In genomic region chr4:80173387-80173786, GRCh38 we compare ENCODE assay signal across 1 cellular context.
TF ChIP-seq lines count a peak whose summit lies in the region.

No MANE protein-coding gene starts in this region.

TF ChIP-seq in HepG2, 621 proteins besides CTCF, POLR2A, EP300 and RAD21 (continued from another document):
- TF ChIP-seq LRRFIP1 (CRISPR knock-in tag; conservative IDR thresholded peaks at IDR 0.05) (no peak), EEA1 (CRISPR knock-in tag; IDR thresholded peaks at IDR 0.05; ENCODE audit: borderline replicate concordance) (no peak), ZEB1 (IDR thresholded peaks at IDR 0.05; ENCODE audit: insufficient replicate concordance, low read depth) (no peak), ARNT2 (CRISPR knock-in tag; IDR thresholded peaks at IDR 0.05; ENCODE audit: low read depth) (no peak), SNAPC5 (CRISPR knock-in tag; IDR thresholded peaks at IDR 0.05; ENCODE audit: borderline replicate concordance) (no peak), REL (CRISPR knock-in tag; conservative IDR thresholded peaks at IDR 0.05) (no peak), ZNF430 (CRISPR knock-in tag; IDR thresholded peaks at IDR 0.05) (no peak), ATM (IDR thresholded peaks at IDR 0.05; ENCODE audit: borderline replicate concordance) (no peak), TBX2 (CRISPR knock-in tag; IDR thresholded peaks at IDR 0.05; ENCODE audit: borderline replicate concordance) (no peak), SAP130 (CRISPR knock-in tag; IDR thresholded peaks at IDR 0.05; ENCODE audit: low read depth) (no peak), MTA1 (CRISPR knock-in tag; IDR thresholded peaks at IDR 0.05; ENCODE audit: borderline replicate concordance) (no peak), ISX (CRISPR knock-in tag; conservative IDR thresholded peaks at IDR 0.05) (no peak), ZNF770 (CRISPR knock-in tag; IDR thresholded peaks at IDR 0.05) (no peak), ZNF800 (CRISPR knock-in tag; IDR thresholded peaks at IDR 0.05) (no peak)
